ENCODE assay signal across 8 cellular contexts in the genomic region with DNA sequence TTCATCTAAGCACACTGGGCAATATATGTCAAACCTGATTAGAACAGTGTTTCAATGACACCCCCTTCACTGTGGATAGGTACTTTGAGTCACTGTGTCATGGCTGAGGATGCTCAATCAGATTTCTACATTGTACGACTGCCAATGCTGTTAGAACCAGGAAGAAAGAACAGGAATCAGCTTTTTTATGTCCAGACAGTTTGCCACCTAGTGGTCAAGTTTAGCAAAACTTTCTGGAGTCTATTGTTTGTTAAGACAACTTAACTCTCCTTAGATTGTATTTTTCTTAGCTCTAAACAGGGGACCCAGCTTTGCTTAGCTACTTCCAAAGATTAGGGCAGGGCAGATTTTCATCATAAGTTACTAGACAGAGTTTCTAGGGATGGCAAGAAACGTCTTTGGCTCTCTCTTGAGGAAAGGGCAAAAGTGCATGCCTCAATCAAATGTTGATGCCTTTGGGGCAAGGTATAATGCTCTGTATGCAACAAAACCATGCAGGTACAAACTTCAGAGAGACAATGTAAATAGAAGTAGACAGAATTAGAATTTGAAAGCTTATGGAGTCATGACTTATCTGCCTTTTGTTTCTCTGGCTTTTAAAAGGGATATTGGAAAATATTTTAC. TPM values are rescaled to one million over a fixed set of nuclear protein-coding genes. Genes with fewer than 3 reads are reported as not detected.
DNase-seq lines count a peak whose midpoint lies in the region; ATAC-seq and TF ChIP-seq lines count a peak whose summit lies in the region.

No MANE protein-coding gene starts in this region.

- H3K4me1 Mint-ChIP-seq in neural progenitor cell = no peaks in the 10 kb centered on the region

- H2AFZ ChIP-seq in GM23248 (no peak overlapping the region), MM.1S (ENCODE audit: low read length) (no peak overlapping the region), neural progenitor cell (replicated peaks) (no peak overlapping the region)

- H3F3A ChIP-seq in GM23248 (ENCODE audit: insufficient read depth) = no peaks in the 10 kb centered on the region
- H3F3A ChIP-seq in MM.1S (ENCODE audit: insufficient read depth, low read length) = no peaks in the 10 kb centered on the region
- H3F3A ChIP-seq in neural progenitor cell (ENCODE audit: low read depth) = no peaks in the 10 kb centered on the region

- no peak for TF ChIP-seq EP300 in esophagus muscularis mucosa (IDR thresholded peaks at IDR 0.05)

- no peaks in the 10 kb centered on the region for H3K9me3 Mint-ChIP-seq in neural progenitor cell

- no peaks in the 10 kb centered on the region for H3K9me2 ChIP-seq in GM23248 (ENCODE audit: insufficient read depth)
- H3K9me2 ChIP-seq in MM.1S (replicated peaks; ENCODE audit: insufficient read depth, low read length) = no peaks in the 10 kb centered on the region

- H3K27ac ChIP-seq in heart left ventricle (no peak overlapping the region), GM23248 (no peak overlapping the region), MM.1S (ENCODE audit: low read length) (no peak overlapping the region), esophagus muscularis mucosa (replicated peaks in 1 of 4) (no peak overlapping the region), neural progenitor cell (no peak overlapping the region)

- H3K27me3 ChIP-seq in heart left ventricle (peaks cover 0 to 4% (median 0%) of the 10 kb centered on the region in 9 donors), GM23248 (replicated peaks; ENCODE audit: insufficient read depth) (no peaks in the 10 kb centered on the region), MM.1S (replicated peaks; ENCODE audit: insufficient read depth, low read length) (no peaks in the 10 kb centered on the region), esophagus muscularis mucosa (no peaks in the 10 kb centered on the region), neural progenitor cell (no peaks in the 10 kb centered on the region)

- no peaks in the 10 kb centered on the region for H3K27me3 Mint-ChIP-seq in neural progenitor cell (ENCODE audit: insufficient read depth, low read depth)

- no peak overlapping the region for H3K9ac ChIP-seq in GM23248
- H3K9ac ChIP-seq in MM.1S (ENCODE audit: low read length) = no peak overlapping the region
- H3K9ac ChIP-seq in neural progenitor cell = no peak overlapping the region

- intact Hi-C loops in heart left ventricle (cut with DNase I) = loop anchor here (2.0 to 10.0 kb wide), 4 partner anchors 623 to 628 kb away; no protein-coding TSS in a partner anchor
- intact Hi-C loops in cardiac septum (cut with DNase I) = loop anchor here (5.0 kb wide), 1 partner anchor 628 kb away; no protein-coding TSS in a partner anchor
- intact Hi-C loops in esophagus muscularis mucosa (cut with DNase I) = loop anchor here (5.0 kb wide), 1 partner anchor 623 kb away; no protein-coding TSS in a partner anchor

- 3 to 9% (median 4%) methylated on average over 2 of the region's 2 CpGs for WGBS in heart left ventricle, 4 donors
- WGBS in GM23248 (ENCODE audit: low coverage in 1 of 2, low lambda C conversion rate in 2 of 2, missing lambda C conversion rate in 2 of 2), 2 experiments = 0 to 2% methylated on average over 2 of the region's 2 CpGs
- 4% methylated on average over 2 of the region's 2 CpGs for WGBS in esophagus muscularis mucosa

- H3K27ac Mint-ChIP-seq in neural progenitor cell = no peak overlapping the region

- no peaks in the 10 kb centered on the region for H3K36me3 Mint-ChIP-seq in neural progenitor cell

- no peak overlapping the region for H3K4me3 ChIP-seq in heart left ventricle
- no peak overlapping the region for H3K4me3 ChIP-seq in GM23248
- H3K4me3 ChIP-seq in MM.1S (ENCODE audit: low read length) = no peak overlapping the region
- H3K4me3 ChIP-seq in esophagus muscularis mucosa = no peak overlapping the region
- H3K4me3 ChIP-seq in neural progenitor cell = no peak overlapping the region

- TF ChIP-seq CTCF in heart left ventricle (IDR thresholded peaks at IDR 0.05) = peak; percentile 40 to 72 (median 62)
- peak; percentile 68 for TF ChIP-seq CTCF in MM.1S (IDR thresholded peaks at IDR 0.05; ENCODE audit: low read length)
- TF ChIP-seq CTCF in esophagus muscularis mucosa (IDR thresholded peaks at IDR 0.05) = peak; percentile 49 to 72 (median 60)
- TF ChIP-seq CTCF in neural progenitor cell (IDR thresholded peaks at IDR 0.05) = peak; percentile 85

- H3K36me3 ChIP-seq in heart left ventricle (no peaks in the 10 kb centered on the region), GM23248 (ENCODE audit: low read depth) (no peaks in the 10 kb centered on the region), MM.1S (replicated peaks; ENCODE audit: insufficient read depth, low read length) (no peaks in the 10 kb centered on the region), esophagus muscularis mucosa (no peaks in the 10 kb centered on the region), neural progenitor cell (no peaks in the 10 kb centered on the region)

- in situ Hi-C loops in GM23248 (cut with MboI) (no loop called here), SK-MEL-5 (cut with HindIII; ENCODE audit: low pct_unique_long_range_greater_than_20kb, low sequenced_read_pairs) (no loop called here)

- no peaks in the 10 kb centered on the region for H3K9me3 ChIP-seq in heart left ventricle
- H3K9me3 ChIP-seq in GM23248 (ENCODE audit: low read depth) = no peaks in the 10 kb centered on the region
- H3K9me3 ChIP-seq in MM.1S (replicated peaks; ENCODE audit: insufficient read depth, low read length) = no peaks in the 10 kb centered on the region
- H3K9me3 ChIP-seq in esophagus muscularis mucosa = no peaks in the 10 kb centered on the region
- no peaks in the 10 kb centered on the region for H3K9me3 ChIP-seq in neural progenitor cell (ENCODE audit: low read depth)

- H3K4me1 ChIP-seq in heart left ventricle (no peaks in the 10 kb centered on the region), GM23248 (ENCODE audit: insufficient read depth) (no peaks in the 10 kb centered on the region), MM.1S (ENCODE audit: low read length) (no peaks in the 10 kb centered on the region), esophagus muscularis mucosa (peaks cover 0 to 3% (median 0%) of the 10 kb centered on the region in 4 donors), neural progenitor cell (no peaks in the 10 kb centered on the region)

- DNase-seq in heart left ventricle (no peak), cardiac septum (ENCODE audit: low spot score) (no peak), GM23248 (peak; percentile 77), MM.1S (peak; percentile 63), SK-MEL-5 (ENCODE audit: low read depth, low spot score) (peak; percentile 66), esophagus muscularis mucosa (ENCODE audit: extremely low spot score) (no peak), neural progenitor cell (ENCODE audit: low spot score) (peak; percentile 71)
- DNase-seq in NK-92 treated with Interleukin-12 subunit alpha and Interleukin-12 subunit beta, amount 100 ng/mL, for 24 hours (lab: John Stamatoyannopoulos, UW) = no peak

- H3K79me2 ChIP-seq in GM23248 (ENCODE audit: insufficient read depth) (no peaks in the 10 kb centered on the region), MM.1S (ENCODE audit: low read length) (no peaks in the 10 kb centered on the region), neural progenitor cell (ENCODE audit: low read depth) (no peaks in the 10 kb centered on the region)

- no peak overlapping the region for H3K4me3 Mint-ChIP-seq in neural progenitor cell

- no peak for ATAC-seq in heart left ventricle

- TF ChIP-seq POLR2A in heart left ventricle (IDR thresholded peaks at IDR 0.05) = no peak
- no peak for TF ChIP-seq POLR2A in esophagus muscularis mucosa (IDR thresholded peaks at IDR 0.05; ENCODE audit: low read depth)

- H4K20me1 ChIP-seq in GM23248 (ENCODE audit: insufficient read depth) (no peaks in the 10 kb centered on the region), MM.1S (ENCODE audit: insufficient read depth, low read length) (no peaks in the 10 kb centered on the region), neural progenitor cell (ENCODE audit: low read depth) (no peaks in the 10 kb centered on the region)

- H3K4me2 ChIP-seq in GM23248 (ENCODE audit: unreplicated experiment) = no peak overlapping the region
- no peak overlapping the region for H3K4me2 ChIP-seq in MM.1S (ENCODE audit: low read depth, low read length)
- H3K4me2 ChIP-seq in neural progenitor cell = no peak overlapping the region

RNA-seq across cellular contexts. Expression of a gene that starts 40.5 kb away (rescaled TPM):
- total RNA-seq in heart left ventricle (1 to 10 TPM in 1 of 9 donors, under 1 TPM in 1, not detected in 7; 0.04 to 3.7 TPM), cardiac septum (not detected), esophagus muscularis mucosa (10 to 100 TPM; 15.7 to 23.8 (median 18.0) TPM), neural progenitor cell (ENCODE audit: low replicate concordance) (0.09 TPM in 1 of 2 replicates, not detected in the other)
- polyA plus RNA-seq in heart left ventricle (not detected), GM23248 (2016; fragmentation: Nextera tagmentation; extraction: Ambion mirVana) (not detected in 2 replicates)
- total RNA-seq in GM23248 (2014; rRNA removed; shearing (Covaris generic)) = under 0.01 and 0.11 TPM in 2 replicates
- total RNA-seq in SK-MEL-5 (2014; rRNA removed; shearing (Covaris generic)) = not detected in 2 replicates
- not detected in 2 replicates for polyA plus RNA-seq in SK-MEL-5 (2015; cell fraction: cytosol; rRNA removed)
- polyA plus RNA-seq in SK-MEL-5 (2015; cell fraction: nucleus; rRNA removed) = not detected in 2 replicates

Comparison
In these comparisons a context has a peak if more than half of its experiments do, and no peak if none do; other contexts are left out.
1. DNase-seq: peak in GM23248 (single experiment), MM.1S (single experiment), SK-MEL-5 (single experiment) and neural progenitor cell (single experiment); none in heart left ventricle (0 of 5), cardiac septum (single experiment), esophagus muscularis mucosa (single experiment) and NK-92 treated with Interleukin-12 subunit alpha and Interleukin-12 subunit beta, amount 100 ng/mL, for 24 hours (single experiment).
2. Peak in every context shown above with its lines, with median percentiles within 50 percentile points of each other: CTCF ChIP-seq.